ENCODE assay signal across 13 cellular contexts in genomic region chrX:13283968-13284914, GRCh38. TPM values are rescaled to one million over a fixed set of nuclear protein-coding genes. Genes with fewer than 3 reads are reported as not detected.
DNase-seq lines count a peak whose midpoint lies in the region; ATAC-seq, FAIRE-seq and TF ChIP-seq lines count a peak whose summit lies in the region.
"Had no signal": no experiment of that assay in that cellular context is flagged by ENCODE, and none has a peak within 500 bp of the region (broad histone marks: within the 10 kb centered on the region; RNA-seq: fewer than 3 reads in every experiment).

No MANE protein-coding gene starts in this region.

- no peak overlapping the region for H3K4me2 ChIP-seq in A549

- WGBS in A549 (ENCODE audit: missing lambda C conversion rate) = 88% methylated on average over 2 of the region's 2 CpGs

- H3K27me3 ChIP-seq in CD8-positive, alpha-beta memory T cell (ENCODE audit: insufficient read depth, low read length, poor library complexity, severe bottlenecking) = no peaks in the 10 kb centered on the region
- H3K27me3 ChIP-seq: sigmoid colon, stomach had no signal

- no peaks in the 10 kb centered on the region for H3K36me3 ChIP-seq in CD8-positive, alpha-beta memory T cell (ENCODE audit: insufficient read depth, low read length)
- H3K36me3 ChIP-seq: sigmoid colon, stomach had no signal

- peak overlapping the region in 1 of 2 experiments; percentile 65; a peak in 3 of 6 replicates for H3K27ac ChIP-seq in A549
- no peak overlapping the region for H3K27ac ChIP-seq in CD8-positive, alpha-beta memory T cell (ENCODE audit: low read depth, low read length)
- H3K27ac ChIP-seq: sigmoid colon, stomach had no signal

- H3K9me3 ChIP-seq in A549 = peaks cover 13% of the 10 kb centered on the region; the same call in 2 of the 3 replicates
- no peaks in the 10 kb centered on the region for H3K9me3 ChIP-seq in CD8-positive, alpha-beta memory T cell (ENCODE audit: low read length)
- H3K9me3 ChIP-seq: sigmoid colon had no signal

- no peak for TF ChIP-seq EP300 in A549 (IDR thresholded peaks at IDR 0.05)

- peaks cover 22% of the 10 kb centered on the region for H3K4me1 ChIP-seq in A549
- no peaks in the 10 kb centered on the region for H3K4me1 ChIP-seq in CD8-positive, alpha-beta memory T cell (ENCODE audit: insufficient read depth, low read length)
- H3K4me1 ChIP-seq: sigmoid colon, stomach had no signal

- H3K27me3 Mint-ChIP-seq in HFFc6 (ENCODE audit: insufficient read depth) = no peaks in the 10 kb centered on the region
- peaks cover 0 to 9% of the 10 kb centered on the region in 2 donors for H3K27me3 Mint-ChIP-seq in CD8-positive, alpha-beta memory T cell
- H3K27me3 Mint-ChIP-seq: activated naive CD4-positive, alpha-beta T cell treated with anti-CD3 and anti-CD28 coated beads, Interleukin-2, amount 50 U/mL, for 24 hours had no signal

- DNase-seq in A549 (ENCODE audit: low read depth in 1 of 2, low spot score in 1 of 2) (no peak), HFFc6 (peak; percentile 3), astrocyte of the hippocampus (ENCODE audit: low read depth, low spot score) (peak; percentile 62), iris pigment epithelial cell (ENCODE audit: low read depth) (peak; percentile 67), occipital lobe (lab: John Stamatoyannopoulos, UW) (no peak)
- DNase-seq in CD8-positive, alpha-beta memory T cell = no peak
- DNase-seq: NCI-H1436 treated with DMSO at 0.1 percent for 48 hours, sigmoid colon, stomach, T1000 had no signal

- H3K4me3 Mint-ChIP-seq in HFFc6 = no peak overlapping the region; the same call in 1 of the 2 replicates
- H3K4me3 Mint-ChIP-seq in CD8-positive, alpha-beta memory T cell = no peak overlapping the region
- H3K4me3 Mint-ChIP-seq: activated naive CD4-positive, alpha-beta T cell treated with anti-CD3 and anti-CD28 coated beads, Interleukin-2, amount 50 U/mL, for 24 hours had no signal

- peak overlapping the region; percentile 80 for H3K27ac Mint-ChIP-seq in HFFc6
- no peak overlapping the region for H3K27ac Mint-ChIP-seq in CD8-positive, alpha-beta memory T cell
- H3K27ac Mint-ChIP-seq: activated naive CD4-positive, alpha-beta T cell treated with anti-CD3 and anti-CD28 coated beads, Interleukin-2, amount 50 U/mL, for 24 hours had no signal

- peaks cover 5% of the 10 kb centered on the region; the same call in 1 of the 2 replicates for H3K36me3 Mint-ChIP-seq in HFFc6 (ENCODE audit: low read depth)
- peaks cover 0 to 3% (median 0%) of the 10 kb centered on the region in 3 donors for H3K36me3 Mint-ChIP-seq in CD8-positive, alpha-beta memory T cell

- H3K9me3 Mint-ChIP-seq in HFFc6 = no peaks in the 10 kb centered on the region; the same call in 1 of the 2 replicates
- peaks cover 0 to 5% (median 0%) of the 10 kb centered on the region in 5 donors for H3K9me3 Mint-ChIP-seq in CD8-positive, alpha-beta memory T cell
- H3K9me3 Mint-ChIP-seq: activated naive CD4-positive, alpha-beta T cell treated with anti-CD3 and anti-CD28 coated beads, Interleukin-2, amount 50 U/mL, for 24 hours had no signal

- TF ChIP-seq CTCF in A549 (IDR thresholded peaks at IDR 0.05) (no peak), HFFc6 (IDR thresholded peaks at IDR 0.05) (no peak)

- ATAC-seq in A549 = no peak
- no peak for ATAC-seq in GM21367 (IDR thresholded peaks at IDR 0.05; ENCODE audit: unreplicated experiment)
- no peak for ATAC-seq in HG02678 (IDR thresholded peaks at IDR 0.05; ENCODE audit: unreplicated experiment)

- FAIRE-seq in A549 (lab: Jason Lieb, UNC) = peak; percentile 86

- H3K4me3 ChIP-seq in A549 = no peak overlapping the region
- H3K4me3 ChIP-seq in CD8-positive, alpha-beta memory T cell (ENCODE audit: low read length) = no peak overlapping the region
- H3K4me3 ChIP-seq: sigmoid colon, stomach had no signal

- CTCF ChIA-PET in A549 (lab: Yijun Ruan, JAX) = interaction anchor here (1.0 to 1.3 kb wide), 3 partner anchors 9 to 470 kb away, joined by 3 to 5 read pairs (median 4); no protein-coding TSS in a partner anchor
- CTCF ChIA-PET in CD8-positive, alpha-beta memory T cell (lab: Charles Lee) = no interaction called here

- POLR2A ChIA-PET in A549 (lab: Yijun Ruan, JAX) = no interaction called here
- POLR2A ChIA-PET in CD8-positive, alpha-beta memory T cell (lab: Charles Lee) = no interaction called here

- TF ChIP-seq RAD21 in A549 (conservative IDR thresholded peaks at IDR 0.05 in 1 of 2, IDR thresholded peaks at IDR 0.05 in 1 of 2) = no peak

- TF ChIP-seq POLR2A in A549 (IDR thresholded peaks at IDR 0.05; ENCODE audit: low read length) = no peak

- H3K4me1 Mint-ChIP-seq in HFFc6 (ENCODE audit: low read depth) = peaks cover 59% of the 10 kb centered on the region
- H3K4me1 Mint-ChIP-seq in CD8-positive, alpha-beta memory T cell = no peaks in the 10 kb centered on the region

TF ChIP-seq in A549, 52 proteins besides CTCF, POLR2A, EP300 and RAD21 (continues in another document):
- TF ChIP-seq RCOR1 (IDR thresholded peaks at IDR 0.05; ENCODE audit: low read depth, low read length) (no peak), HOXB13 (CRISPR knock-in tag; IDR thresholded peaks at IDR 0.05; ENCODE audit: low read depth) (no peak), E2F6 (IDR thresholded peaks at IDR 0.05; ENCODE audit: borderline replicate concordance, low read depth) (no peak), PBX3 (IDR thresholded peaks at IDR 0.05) (no peak), NR3C1 (IDR thresholded peaks at IDR 0.05) (no peak), SREBF2 (IDR thresholded peaks at IDR 0.05) (no peak), FOSB (CRISPR knock-in tag; IDR thresholded peaks at IDR 0.05) (no peak), MAZ (IDR thresholded peaks at IDR 0.05; ENCODE audit: borderline replicate concordance, low read depth, low read length) (no peak), EHF (CRISPR knock-in tag; IDR thresholded peaks at IDR 0.05) (no peak), JUNB (IDR thresholded peaks at IDR 0.05) (no peak), REST (IDR thresholded peaks at IDR 0.05) (no peak), RARB (CRISPR knock-in tag; IDR thresholded peaks at IDR 0.05) (no peak), USF2 (IDR thresholded peaks at IDR 0.05) (no peak), SMC3 (IDR thresholded peaks at IDR 0.05) (no peak)

RNA-seq across cellular contexts. Expression of gene ATXN3L, which starts 35.6 kb away (rescaled TPM):
- polyA plus RNA-seq in A549 (2011; rRNA removed) (not detected in 2 replicates), A549 (2017; fragmentation: RNase III; extraction: RNeasy Plus Mini Kit Qiagen cat#74134 plus additional on column Dnase treatment) (not detected in 3 replicates)
- polyA plus RNA-seq in A549 (2012; cell fraction: cytosol; rRNA removed) = not detected in 2 replicates
- polyA plus RNA-seq in A549 (2012; cell fraction: nucleus; rRNA removed) = not detected in 2 replicates
- not detected in 2 replicates for polyA minus RNA-seq in A549 (2011; rRNA and poly(A)+ RNA removed)
- not detected for total RNA-seq in HFFc6 (2021; fragmentation: NEBNext Ultra II Directional; extraction: Animal tissue kit (Norgen Biotek cat#: 25700))
- not detected for total RNA-seq in occipital lobe
- total RNA-seq in CD8-positive, alpha-beta memory T cell = not detected
- not detected for polyA plus RNA-seq in CD8-positive, alpha-beta memory T cell
- total RNA-seq: sigmoid colon, stomach had no signal
- polyA plus RNA-seq: sigmoid colon, stomach had no signal

Comparison
In these comparisons a context has a peak if more than half of its experiments do, and no peak if none do; other contexts are left out.
1. DNase-seq: peak in HFFc6 (single experiment), astrocyte of the hippocampus (single experiment) and iris pigment epithelial cell (single experiment); none in A549 (0 of 2), occipital lobe (single experiment) and CD8-positive, alpha-beta memory T cell (0 of 5).